7 cellular contexts compared by ENCODE assay signal in the genomic region with DNA sequence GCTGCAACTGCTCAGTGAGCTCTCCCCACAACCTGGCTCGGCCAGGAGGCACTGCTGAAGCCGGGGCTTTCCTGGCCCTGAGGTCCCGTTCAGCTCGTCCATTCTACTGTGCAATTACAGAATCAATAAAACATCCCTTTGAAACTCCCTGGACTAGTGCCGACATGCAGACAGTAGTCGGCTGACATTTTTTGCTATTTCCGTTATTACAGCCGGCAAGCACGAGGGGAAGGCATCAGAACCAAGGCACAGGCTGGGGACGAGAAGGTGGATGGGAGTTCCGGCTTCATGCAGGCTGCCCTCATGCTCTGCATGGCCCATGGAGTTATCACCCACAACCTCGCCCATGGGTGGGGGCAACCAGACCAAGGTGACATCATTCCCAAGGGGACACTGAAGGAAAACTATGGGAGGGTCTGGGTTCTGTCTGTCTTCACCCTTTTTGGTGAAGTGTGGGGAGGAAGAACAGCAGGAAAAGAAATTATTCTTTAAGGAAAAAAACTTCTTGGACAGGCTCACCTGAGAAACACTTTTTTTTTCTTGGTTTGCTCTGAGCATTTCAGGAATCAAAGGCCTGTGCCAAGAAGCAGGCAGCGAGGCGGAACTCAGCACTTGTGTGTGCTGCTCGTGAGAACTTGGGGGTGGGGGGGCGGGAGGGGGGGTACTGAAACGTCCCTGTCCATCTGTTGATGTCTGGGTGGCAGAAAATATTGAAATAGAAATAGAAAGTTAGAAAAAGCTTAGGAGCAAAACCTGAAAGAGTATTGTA.
DNase-seq lines count a peak whose midpoint lies in the region; ATAC-seq and TF ChIP-seq lines count a peak whose summit lies in the region.

No MANE protein-coding gene starts in this region.

- H3K27me3 ChIP-seq in RWPE2 (ENCODE audit: insufficient read depth, poor library complexity, severe bottlenecking) (no peaks in the 10 kb centered on the region), skeletal muscle satellite cell (ENCODE audit: control insufficient read depth, insufficient read depth, low read length) (no peaks in the 10 kb centered on the region)

- H3K4me2 ChIP-seq in skeletal muscle satellite cell (ENCODE audit: low read length), result peak overlapping the region; percentile 34

- H3K9me3 ChIP-seq in RWPE2 (ENCODE audit: severe bottlenecking) (no peaks in the 10 kb centered on the region), skeletal muscle satellite cell (replicated peaks; ENCODE audit: low read length) (no peaks in the 10 kb centered on the region)

- ATAC-seq in GM19438 (IDR thresholded peaks at IDR 0.05; ENCODE audit: low read depth, unreplicated experiment) (peak; percentile 56), RWPE2 (ENCODE audit: low read depth) (peak; percentile 66), HG03095 (IDR thresholded peaks at IDR 0.05; ENCODE audit: unreplicated experiment) (no peak)

- no peak for TF ChIP-seq CTCF in RWPE2 (IDR thresholded peaks at IDR 0.05; ENCODE audit: poor library complexity, severe bottlenecking)

- no peaks in the 10 kb centered on the region for H3K36me3 ChIP-seq in RWPE2 (ENCODE audit: low read depth)
- H3K36me3 ChIP-seq in skeletal muscle satellite cell (ENCODE audit: insufficient read depth, low read length), result no peaks in the 10 kb centered on the region

- peak; percentile 66 for DNase-seq in RWPE2 (ENCODE audit: low spot score)
- peak; percentile 70 for DNase-seq in glomerular visceral epithelial cell (ENCODE audit: extremely low spot score)
- DNase-seq in D341Med (ENCODE audit: low spot score), result no peak
- no peak for DNase-seq in NCI-H1930 (lab: John Stamatoyannopoulos, UW)

- H3K4me1 ChIP-seq in RWPE2 (ENCODE audit: insufficient read depth, poor library complexity, severe bottlenecking) (peaks cover 70% of the 10 kb centered on the region), skeletal muscle satellite cell (ENCODE audit: control insufficient read depth, insufficient read depth, low read length) (peaks cover 28% of the 10 kb centered on the region)

- no peak overlapping the region for H3K9ac ChIP-seq in skeletal muscle satellite cell (ENCODE audit: low read depth, low read length)

- H3K4me3 ChIP-seq in RWPE2 (ENCODE audit: severe bottlenecking) (no peak overlapping the region), skeletal muscle satellite cell (ENCODE audit: low read length) (no peak overlapping the region)

- H3K27ac ChIP-seq in RWPE2 (ENCODE audit: poor library complexity, severe bottlenecking), result peak overlapping the region; percentile 83

Comparison
In these comparisons a context has a peak if more than half of its experiments do, and no peak if none do; other contexts are left out.
1. DNase-seq: peak in RWPE2 (single experiment) and glomerular visceral epithelial cell (single experiment); none in D341Med (single experiment) and NCI-H1930 (0 of 2).